1 cellular context compared by ENCODE assay signal in genomic region chr12:39824505-39825198, GRCh38.
TF ChIP-seq lines count a peak whose summit lies in the region.

No MANE protein-coding gene starts in this region.

TF ChIP-seq in Ishikawa, 13 proteins besides CTCF, POLR2A, EP300 and RAD21 (continued from another document):
- TF ChIP-seq CREB1 (IDR thresholded peaks at IDR 0.05; ENCODE audit: low read depth) (no peak), TAF1 (IDR thresholded peaks at IDR 0.05; ENCODE audit: low read depth) (no peak), USF1 (IDR thresholded peaks at IDR 0.05) (no peak), NFIC (IDR thresholded peaks at IDR 0.05) (no peak), ZBTB7A (IDR thresholded peaks at IDR 0.05; ENCODE audit: low read depth) (no peak), CEBPB (IDR thresholded peaks at IDR 0.05) (no peak), EGR1 (IDR thresholded peaks at IDR 0.05) (no peak)
TF ChIP-seq in Ishikawa: peak in this region for 0.
